ENCODE assay signal across 8 cellular contexts in genomic region chr2:213284105-213285090, GRCh38. TPM values are rescaled to one million over a fixed set of nuclear protein-coding genes. Genes with fewer than 3 reads are reported as not detected.
DNase-seq lines count a peak whose midpoint lies in the region; ATAC-seq, FAIRE-seq and TF ChIP-seq lines count a peak whose summit lies in the region.

SPAG16 (plus strand) TSS chr2:213284464.

- H3K9ac ChIP-seq in HUES64 (ENCODE audit: low read depth, low read length): peak within 1 kb of the TSS; percentile 88

- peaks cover 12 to 16% of the 10 kb centered on the region in 2 donors for H3K4me1 Mint-ChIP-seq in natural killer cell treated with Interleukin-12 subunit alpha and Interleukin-12 subunit beta and Interleukin-15 and Interleukin-18, amount 100 ng/mL, for 72 hours (ENCODE audit: low read depth in 2 of 2)

- TF ChIP-seq CTCF in fibroblast of the aortic adventitia (IDR thresholded peaks at IDR 0.05; ENCODE audit: insufficient read depth, low read length): no peak

- 7% methylated on average over 59 of the region's 59 CpGs for WGBS in HUES64

- H3K36me3 ChIP-seq in HUES64 (ENCODE audit: insufficient read depth, low read length): no peaks in the 10 kb centered on the region

- H3K27ac Mint-ChIP-seq in natural killer cell treated with Interleukin-12 subunit alpha and Interleukin-12 subunit beta and Interleukin-15 and Interleukin-18, amount 100 ng/mL, for 72 hours: peak within 1 kb of the TSS; percentile 63 to 87

- H3K9me3 Mint-ChIP-seq in natural killer cell treated with Interleukin-12 subunit alpha and Interleukin-12 subunit beta and Interleukin-15 and Interleukin-18, amount 100 ng/mL, for 72 hours: no peaks in the 10 kb centered on the region

- H3K27me3 Mint-ChIP-seq in natural killer cell treated with Interleukin-12 subunit alpha and Interleukin-12 subunit beta and Interleukin-15 and Interleukin-18, amount 100 ng/mL, for 72 hours: peaks cover 0 to 2% of the 10 kb centered on the region in 2 donors

- peak within 1 kb of the TSS; percentile 91 for H3K4me3 Mint-ChIP-seq in natural killer cell treated with Interleukin-12 subunit alpha and Interleukin-12 subunit beta and Interleukin-15 and Interleukin-18, amount 100 ng/mL, for 72 hours

- no peaks in the 10 kb centered on the region for H3K27me3 ChIP-seq in HUES64 (ENCODE audit: insufficient read depth, low read length)

- DNase-seq in D341Med (ENCODE audit: low spot score): peak; percentile 96
- peak; percentile 94 for DNase-seq in RCC 7860 (ENCODE audit: low spot score)
- DNase-seq in activated effector memory CD4-positive, alpha-beta T cell treated with anti-CD3 and anti-CD28 coated beads, Interleukin-2, amount 50 U/mL, for 16 hours: peak; percentile 98
- DNase-seq in fibroblast of the aortic adventitia (ENCODE audit: low read depth): peak; percentile 96
- DNase-seq in natural killer cell treated with Interleukin-12 subunit alpha and Interleukin-12 subunit beta and Interleukin-15 and Interleukin-18, amount 100 ng/mL, for 72 hours (ENCODE audit: low spot score): peak; percentile 97
- peak; percentile 96 for DNase-seq in stimulated activated naive CD4-positive, alpha-beta T cell treated with Interleukin-2 at 50 U/mL for 16 hours (lab: John Stamatoyannopoulos, UW)

- H3K4me1 ChIP-seq in HUES64 (ENCODE audit: insufficient read depth, low read length): peaks cover 11% of the 10 kb centered on the region

- peak; percentile 84 for FAIRE-seq in RCC 7860 (lab: Jason Lieb, UNC)

- peak; percentile 99 for ATAC-seq in GM21423 (IDR thresholded peaks at IDR 0.05; ENCODE audit: unreplicated experiment)
- ATAC-seq in natural killer cell treated with Interleukin-12 subunit alpha and Interleukin-12 subunit beta and Interleukin-15 and Interleukin-18, amount 100 ng/mL, for 72 hours: peak; percentile 99

- H3K27ac ChIP-seq in HUES64 (ENCODE audit: low read depth, low read length): peak within 1 kb of the TSS; percentile 66

- H3K4me3 ChIP-seq in HUES64 (ENCODE audit: low read length) (peak within 1 kb of the TSS; percentile 91), fibroblast of the aortic adventitia (ENCODE audit: low read depth, low read length) (peak within 1 kb of the TSS; percentile 87)

- no peaks in the 10 kb centered on the region for H3K9me3 ChIP-seq in HUES64 (ENCODE audit: insufficient read depth, low read depth, low read length)

- H3K36me3 Mint-ChIP-seq in natural killer cell treated with Interleukin-12 subunit alpha and Interleukin-12 subunit beta and Interleukin-15 and Interleukin-18, amount 100 ng/mL, for 72 hours: no peaks in the 10 kb centered on the region

RNA-seq across cellular contexts. Expression of gene SPAG16, which starts in this region (rescaled TPM):
- 13.7 TPM for polyA plus RNA-seq in HUES64 (2013, experiment 1 of 2)
- 18.7 TPM for polyA plus RNA-seq in HUES64 (2013, experiment 2 of 2)
- 35.2 and 178 TPM in 2 replicates for total RNA-seq in fibroblast of the aortic adventitia (ENCODE audit: low replicate concordance)
- 1 to 10 TPM; 5.3 to 6.6 TPM for total RNA-seq in natural killer cell treated with Interleukin-12 subunit alpha and Interleukin-12 subunit beta and Interleukin-15 and Interleukin-18, amount 100 ng/mL, for 72 hours

Comparison
In these comparisons a context has a peak if more than half of its experiments do, and no peak if none do; other contexts are left out.
1. Peak in every context shown above with its lines: DNase-seq, ATAC-seq, H3K4me3 ChIP-seq and H3K27ac ChIP-seq.